In genomic region chr1:25337483-25338187, GRCh38 we compare ENCODE assay signal across 1 cellular context.
TF ChIP-seq lines count a peak whose summit lies in the region.

No MANE protein-coding gene starts in this region.

TF ChIP-seq in GM23338, 12 proteins besides CTCF, POLR2A, EP300 and RAD21:
- peak; percentile 56; the same call in 1 of the 2 replicates for TF ChIP-seq POLR2AphosphoS5 (IDR thresholded peaks at IDR 0.05; ENCODE audit: low read depth)
TF ChIP-seq in GM23338: peak in this region for 1; not testable (repeated sequence) for 11.
